ENCODE assay signal across 6 cellular contexts in the genomic region with DNA sequence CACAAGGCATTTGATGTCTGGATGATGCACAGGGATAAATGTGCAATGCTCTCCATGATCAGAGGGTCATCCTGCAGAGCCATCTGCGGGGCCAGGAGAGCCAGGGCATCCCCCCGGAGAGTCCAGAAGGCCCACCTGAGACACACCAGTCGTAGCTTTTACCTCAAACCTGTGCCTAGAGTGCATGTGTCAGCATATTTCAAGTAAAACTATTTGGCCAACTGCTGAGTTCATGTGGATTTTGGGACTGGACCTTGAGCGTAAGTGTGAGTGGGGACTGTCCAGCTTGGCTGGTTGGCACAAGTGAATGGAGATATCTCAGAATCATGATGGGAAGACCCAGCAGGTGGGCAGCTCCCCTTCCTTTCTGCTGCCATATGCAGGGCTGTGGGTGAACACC.
"Had no signal": no experiment of that assay in that cellular context is flagged by ENCODE, and none has a peak within 500 bp of the region (broad histone marks: within the 10 kb centered on the region; RNA-seq: fewer than 3 reads in every experiment).

No MANE protein-coding gene starts in this region.

- H3K4me3 ChIP-seq: GM23338 had no signal

- ATAC-seq: GM23338 had no signal

- H2AFZ ChIP-seq: GM23338 had no signal

- H3K4me2 ChIP-seq: GM23338 had no signal

- DNase-seq: H9, HCEC 1CT, KG1 had no signal

- FAIRE-seq: H1, H54 had no signal
